Comparison of ENCODE assay signal across 18 cellular contexts in genomic region chr12:32692358-32692757, GRCh38.
"Had no signal": no experiment of that assay in that cellular context is flagged by ENCODE, and none has a peak within 500 bp of the region (broad histone marks: within the 10 kb centered on the region; RNA-seq: fewer than 3 reads in every experiment).

No MANE protein-coding gene starts in this region.

- DNase-seq: activated CD4-positive, alpha-beta T cell treated with anti-CD3 and anti-CD28 coated beads, Interleukin-2, amount 50 U/mL, for 48 hours; activated naive CD4-positive, alpha-beta T cell; aorta; brain microvascular endothelial cell; central memory CD4-positive, alpha-beta T cell; colonic mucosa; kidney glomerular epithelial cell; left ventricle myocardium inferior; naive B cell; psoas muscle; right cardiac atrium; SK-N-SH; stomach; T-cell; trophoblast cell had no signal

- H3K4me3 ChIP-seq: colonic mucosa, left ventricle myocardium inferior, neural progenitor cell, psoas muscle, skin epidermis, stomach, vagina had no signal

- H3K27me3 Mint-ChIP-seq: naive B cell, T-cell had no signal

- H3K27ac Mint-ChIP-seq: naive B cell, neural progenitor cell, T-cell had no signal

- H3K4me3 Mint-ChIP-seq: naive B cell, neural progenitor cell, T-cell had no signal

- ATAC-seq: right cardiac atrium, T-cell had no signal

- H3K4me1 Mint-ChIP-seq: neural progenitor cell had no signal

- H3K9me3 Mint-ChIP-seq: T-cell had no signal
